ENCODE assay signal across 31 cellular contexts in genomic region chr6:114659513-114659912, GRCh38.
DNase-seq lines count a peak whose midpoint lies in the region; ATAC-seq, FAIRE-seq and TF ChIP-seq lines count a peak whose summit lies in the region.
"Had no signal": no experiment of that assay in that cellular context is flagged by ENCODE, and none has a peak within 500 bp of the region (broad histone marks: within the 10 kb centered on the region; RNA-seq: fewer than 3 reads in every experiment).

No MANE protein-coding gene starts in this region.

- ATAC-seq in K562 = no peak
- ATAC-seq: A549; CD8-positive, alpha-beta T cell had no signal

- no peaks in the 10 kb centered on the region for H3K36me3 ChIP-seq in HEK293 (ENCODE audit: control insufficient read depth in 2 of 2, insufficient read depth in 1 of 2, low read length in 2 of 2)
- H3K36me3 ChIP-seq in K562 (ENCODE audit: control insufficient read depth, insufficient read depth, low read length) = no peaks in the 10 kb centered on the region
- H3K36me3 ChIP-seq: BE2C; BLaER1; BLaER1 treated with 17β-estradiol and CSF1 and Interleukin-3, amounts not matched to agents 10 nM and 100 nM had no signal

- no peaks in the 10 kb centered on the region for H3K9me1 ChIP-seq in K562 (ENCODE audit: control insufficient read depth, insufficient read depth, low read length)

- H3K4me3 ChIP-seq in HEK293 (ENCODE audit: low read depth, low read length) = no peak overlapping the region
- H3K4me3 ChIP-seq in K562 = no peak overlapping the region
- H3K4me3 ChIP-seq: A549; BLaER1; BLaER1 treated with 17β-estradiol and CSF1 and Interleukin-3, amounts not matched to agents 10 nM and 100 nM had no signal

- no peak for TF ChIP-seq POLR2A in K562 (conservative IDR thresholded peaks at IDR 0.05)

- no peak for TF ChIP-seq EP300 in K562 (IDR thresholded peaks at IDR 0.05; ENCODE audit: low read length)

- BruUV-seq in K562 (replicated peaks; lab: Mats Ljungman, UMichigan) = no TSS peak

- H4K20me1 ChIP-seq in K562 (replicated peaks; ENCODE audit: control insufficient read depth, insufficient read depth, low read length) = no peaks in the 10 kb centered on the region
- H4K20me1 ChIP-seq: BLaER1; BLaER1 treated with 17β-estradiol and CSF1 and Interleukin-3, amounts not matched to agents 10 nM and 100 nM had no signal

- in situ Hi-C loops in K562 (cut with MboI) = no loop called here

- H3K9me3 ChIP-seq in HEK293 (ENCODE audit: control insufficient read depth, insufficient read depth, low read depth, low read length) (no peaks in the 10 kb centered on the region), K562 (replicated peaks; ENCODE audit: control insufficient read depth, insufficient read depth, low read depth, low read length) (peaks cover 2% of the 10 kb centered on the region; the same call in 1 of the 2 replicates)
- H3K9me3 ChIP-seq: A549, BE2C had no signal

- POLR2A ChIA-PET in HEK293 (lab: Yijun Ruan, JAX) (no interaction called here), K562 (lab: Yijun Ruan, JAX) (no interaction called here)

- H3K4me1 ChIP-seq in HEK293 (ENCODE audit: control insufficient read depth, insufficient read depth, low read length) = no peaks in the 10 kb centered on the region
- H3K4me1 ChIP-seq in K562 (replicated peaks in 1 of 2; ENCODE audit: control insufficient read depth in 2 of 2, insufficient read depth in 2 of 2, low read length in 2 of 2) = no peaks in the 10 kb centered on the region
- H3K4me1 ChIP-seq: A549; BE2C; BLaER1; BLaER1 treated with 17β-estradiol and CSF1 and Interleukin-3, amounts not matched to agents 10 nM and 100 nM; Caco-2 had no signal

- no peaks in the 10 kb centered on the region for H3K27me3 ChIP-seq in K562 (ENCODE audit: control insufficient read depth in 2 of 2, insufficient read depth in 2 of 2, low read length in 2 of 2)
- H3K27me3 ChIP-seq: BE2C; BLaER1; BLaER1 treated with 17β-estradiol and CSF1 and Interleukin-3, amounts not matched to agents 10 nM and 100 nM had no signal

- H3K4me2 ChIP-seq in K562 (ENCODE audit: insufficient read depth, low read length) = no peak overlapping the region
- H3K4me2 ChIP-seq: A549; BLaER1; BLaER1 treated with 17β-estradiol and CSF1 and Interleukin-3, amounts not matched to agents 10 nM and 100 nM had no signal

- H3K9ac ChIP-seq in K562 (ENCODE audit: insufficient read depth in 1 of 2, low read depth in 2 of 2, low read length in 2 of 2) = no peak overlapping the region
- H3K9ac ChIP-seq: BLaER1; BLaER1 treated with 17β-estradiol and CSF1 and Interleukin-3, amounts not matched to agents 10 nM and 100 nM had no signal

- intact Hi-C loops in K562 (cut with micrococcal nuclease) = no loop called here

- 0% methylated on average over 2 of the region's 2 CpGs for WGBS in K562 (ENCODE audit: insufficient coverage, low coverage, missing lambda C conversion rate)

- no peak overlapping the region for H3K27ac ChIP-seq in HEK293 (ENCODE audit: extremely low read depth, low read depth, low read length)
- H3K27ac ChIP-seq in K562 (ENCODE audit: extremely low read depth, low read depth, low read length) = no peak overlapping the region
- H3K27ac ChIP-seq: 22Rv1; A549; BLaER1; BLaER1 treated with 17β-estradiol and CSF1 and Interleukin-3, amounts not matched to agents 10 nM and 100 nM; C4-2B had no signal

- TF ChIP-seq CTCF in HEK293 (tag by site-specific recombination; IDR thresholded peaks at IDR 0.05) = no peak
- TF ChIP-seq CTCF in K562 (IDR thresholded peaks at IDR 0.05 in 2 of 3, conservative IDR thresholded peaks at IDR 0.05 in 1 of 3; ENCODE audit: insufficient read depth in 2 of 3, low read depth in 1 of 3, low read length in 3 of 3) = no peak

- DNase-seq in K562 (ENCODE audit: extremely low read depth in 1 of 4, low spot score in 3 of 4) (no peak), NCI-H1436 treated with DMSO at 0.1 percent for 48 hours (lab: John Stamatoyannopoulos, UW) (no peak)
- DNase-seq in activated CD4-positive, alpha-beta T cell treated with anti-CD3 and anti-CD28 coated beads, Interleukin-2, amount 50 U/mL, for 4 hours = no peak
- DNase-seq: 8988T; ACHN; AML-193; BE2C; C1 segment of cervical spinal cord; Caco-2; Calu3; CD4-positive, alpha-beta memory T cell; CD4-positive, alpha-beta T cell; CD4-positive, CD25-positive, alpha-beta regulatory T cell; CD8-positive, alpha-beta memory T cell; CD8-positive, alpha-beta T cell; COR-L47; DMS 273 treated with DMSO at 0.1 percent for 48 hours; DMS153; DMS53; DMS79; DMS79 treated with DMSO at 0.1 percent for 48 hours; DND-41; EL had no signal

- H2AFZ ChIP-seq in K562 (ENCODE audit: low read depth, low read length) = no peak overlapping the region

- no peak for TF ChIP-seq RAD21 in K562 (CRISPR knock-in tag; conservative IDR thresholded peaks at IDR 0.05 in 1 of 2, IDR thresholded peaks at IDR 0.05 in 1 of 2)

- no peak for FAIRE-seq in K562 (lab: Jason Lieb, UNC)
- FAIRE-seq: A204.1, A549, D721Med had no signal

- H3K79me2 ChIP-seq in K562 (ENCODE audit: control insufficient read depth, insufficient read depth, low read length) = no peaks in the 10 kb centered on the region

- CTCF ChIA-PET in HEK293 (lab: Yijun Ruan, JAX) = no interaction called here
- CTCF ChIA-PET in K562 (lab: Yijun Ruan, JAX; ENCODE audit: low intra/inter-chr PET ratio) = no interaction called here

TF ChIP-seq in HEK293, 187 proteins besides CTCF, POLR2A, EP300 and RAD21 (continues in another document):
- no peak for TF ChIP-seq ZNF2 (tag by site-specific recombination; IDR thresholded peaks at IDR 0.05)
- TF ChIP-seq ZNF654 (tag by site-specific recombination; IDR thresholded peaks at IDR 0.05; ENCODE audit: low read depth) = no peak
- TF ChIP-seq ZNF362 (tag by site-specific recombination; IDR thresholded peaks at IDR 0.05) = no peak
- no peak for TF ChIP-seq ZNF548 (tag by site-specific recombination; IDR thresholded peaks at IDR 0.05)

TF ChIP-seq in K562, 482 proteins besides CTCF, POLR2A, EP300 and RAD21:
- TF ChIP-seq ZNF707 (CRISPR knock-in tag; conservative IDR thresholded peaks at IDR 0.05) = peak; percentile 80
- TF ChIP-seq FOXK2 (conservative IDR thresholded peaks at IDR 0.05 in 1 of 2, IDR thresholded peaks at IDR 0.05 in 1 of 2; ENCODE audit: low read depth in 2 of 2) = no peak

Comparison
In these comparisons a context has a peak if more than half of its experiments do, and no peak if none do; other contexts are left out.
1. Of the 44 proteins assayed by ChIP-seq in both K562 and HEK293: peak only in K562: none; only in HEK293: none; in both: ZNF707; in neither: 43.